In genomic region chr1:2251786-2252185, GRCh38 we compare ENCODE assay signal across 11 cellular contexts. TPM values are rescaled to one million over a fixed set of nuclear protein-coding genes. Genes with fewer than 3 reads are reported as not detected.
DNase-seq lines count a peak whose midpoint lies in the region; ATAC-seq and TF ChIP-seq lines count a peak whose summit lies in the region.
"Had no signal": no experiment of that assay in that cellular context is flagged by ENCODE, and none has a peak within 500 bp of the region (broad histone marks: within the 10 kb centered on the region; RNA-seq: fewer than 3 reads in every experiment).

No MANE protein-coding gene starts in this region.

- no peak overlapping the region for H3K9ac ChIP-seq in mammary epithelial cell (ENCODE audit: insufficient read depth, low read length)

- no peaks in the 10 kb centered on the region for H3K27me3 Mint-ChIP-seq in T-helper 2 cell treated with Interferon-gamma antibody and Interleukin-4, amounts not matched to agents 5 μg/mL and 100 μg/mL, for 36 hours (ENCODE audit: low read depth)
- H3K27me3 Mint-ChIP-seq in Caco-2 (ENCODE audit: insufficient read depth, unreplicated experiment) = no peaks in the 10 kb centered on the region
- H3K27me3 Mint-ChIP-seq: activated B cell treated with CpG ODN at 0.5 μM for 24 hours had no signal

- H4K20me1 ChIP-seq in mammary epithelial cell (ENCODE audit: insufficient read depth, low read length) = no peaks in the 10 kb centered on the region

- in situ Hi-C loops in mammary epithelial cell (cut with MboI; ENCODE audit: low sequenced_read_pairs in 2 of 2) = no loop called here

- ATAC-seq in left lobe of liver = peak; percentile 49
- ATAC-seq in HG03565 (IDR thresholded peaks at IDR 0.05; ENCODE audit: unreplicated experiment) = no peak

- H3K36me3 ChIP-seq in mammary epithelial cell (ENCODE audit: insufficient read depth, low read length) (peaks cover 2% of the 10 kb centered on the region), testis (ENCODE audit: low read depth, missing control alignments) (no peaks in the 10 kb centered on the region), Caco-2 (ENCODE audit: control insufficient read depth, insufficient read depth, low read length) (peaks cover 2% of the 10 kb centered on the region; the same call in 1 of the 2 replicates), spleen (peaks cover 0 to 26% (median 0%) of the 10 kb centered on the region in 6 donors)

- H3K4me1 ChIP-seq in mammary epithelial cell (ENCODE audit: insufficient read depth, low read length) (peaks cover 31% of the 10 kb centered on the region), testis (peaks cover 44% of the 10 kb centered on the region), Caco-2 (peaks cover 22% of the 10 kb centered on the region), spleen (peaks cover 57 to 94% (median 85%) of the 10 kb centered on the region in 6 donors)

- TF ChIP-seq CTCF in mammary epithelial cell (conservative IDR thresholded peaks at IDR 0.05 in 1 of 2, IDR thresholded peaks at IDR 0.05 in 1 of 2; ENCODE audit: extremely low read depth in 1 of 2, insufficient read depth in 1 of 2, low read depth in 1 of 2, low read length in 2 of 2) = no peak
- TF ChIP-seq CTCF in testis (IDR thresholded peaks at IDR 0.05) = no peak
- TF ChIP-seq CTCF in Caco-2 (IDR thresholded peaks at IDR 0.05; ENCODE audit: insufficient read depth in 1 of 2, low read depth in 1 of 2, low read length in 1 of 2, severe bottlenecking in 1 of 2, unreplicated experiment in 1 of 2) = no peak
- TF ChIP-seq CTCF in spleen (IDR thresholded peaks at IDR 0.05 in 8 of 11, conservative IDR thresholded peaks at IDR 0.05 in 3 of 11) = no peak

- intact Hi-C loops in mammary epithelial cell (cut with micrococcal nuclease) = no loop called here
- intact Hi-C loops in testis (cut with DNase I; ENCODE audit: low total_unique reads) = no loop called here
- intact Hi-C loops in Caco-2 (cut with micrococcal nuclease; ENCODE audit: unreplicated experiment) = loop anchor here (10.0 kb wide), 1 partner anchor 63 kb away; no protein-coding TSS in a partner anchor
- intact Hi-C loops in spleen (cut with DNase I; ENCODE audit: low total_unique reads) = no loop called here

- H2AFZ ChIP-seq in mammary epithelial cell (ENCODE audit: low read depth, low read length) = no peak overlapping the region

- peaks cover 35% of the 10 kb centered on the region for H3K36me3 Mint-ChIP-seq in T-helper 2 cell treated with Interferon-gamma antibody and Interleukin-4, amounts not matched to agents 5 μg/mL and 100 μg/mL, for 36 hours (ENCODE audit: low read depth)
- peaks cover 16% of the 10 kb centered on the region for H3K36me3 Mint-ChIP-seq in Caco-2 (ENCODE audit: insufficient read depth, unreplicated experiment)

- H3K4me3 ChIP-seq in mammary epithelial cell (replicated peaks in 1 of 3; ENCODE audit: insufficient read depth in 1 of 3, low read depth in 2 of 3, low read length in 3 of 3) (no peak overlapping the region), testis (no peak overlapping the region), Caco-2 (ENCODE audit: low read depth, low read length) (no peak overlapping the region), spleen (no peak overlapping the region)

- H3K27ac ChIP-seq in mammary epithelial cell (ENCODE audit: insufficient read depth, low read depth, low read length) = no peak overlapping the region
- no peak overlapping the region for H3K27ac ChIP-seq in testis
- H3K27ac ChIP-seq in spleen = peak overlapping the region in 1 of 8 donors; percentile 11

- CTCF ChIA-PET in mammary epithelial cell (lab: Charles Lee; ENCODE audit: low non-redundant PET) = no interaction called here
- CTCF ChIA-PET in Caco-2 (lab: Charles Lee) = no interaction called here

- peaks cover 15% of the 10 kb centered on the region for H3K4me1 Mint-ChIP-seq in T-helper 2 cell treated with Interferon-gamma antibody and Interleukin-4, amounts not matched to agents 5 μg/mL and 100 μg/mL, for 36 hours (ENCODE audit: low read depth)
- no peaks in the 10 kb centered on the region for H3K4me1 Mint-ChIP-seq in Caco-2 (ENCODE audit: low read depth, unreplicated experiment)

- POLR2A ChIA-PET in Caco-2 (lab: Charles Lee) = no interaction called here

- H3K4me2 ChIP-seq in mammary epithelial cell (ENCODE audit: insufficient read depth, low read depth, low read length) = no peak overlapping the region

- H3K27me3 ChIP-seq in mammary epithelial cell (ENCODE audit: insufficient read depth, low read length) (no peaks in the 10 kb centered on the region), testis (no peaks in the 10 kb centered on the region), Caco-2 (replicated peaks; ENCODE audit: control insufficient read depth, insufficient read depth, low read length) (no peaks in the 10 kb centered on the region), spleen (replicated peaks in 1 of 7) (no peaks in the 10 kb centered on the region)

- H3K4me3 Mint-ChIP-seq in T-helper 2 cell treated with Interferon-gamma antibody and Interleukin-4, amounts not matched to agents 5 μg/mL and 100 μg/mL, for 36 hours = no peak overlapping the region
- no peak overlapping the region for H3K4me3 Mint-ChIP-seq in Caco-2 (ENCODE audit: unreplicated experiment)
- H3K4me3 Mint-ChIP-seq: activated B cell treated with CpG ODN at 0.5 μM for 24 hours had no signal

- H3K9me3 Mint-ChIP-seq in T-helper 2 cell treated with Interferon-gamma antibody and Interleukin-4, amounts not matched to agents 5 μg/mL and 100 μg/mL, for 36 hours = peaks cover 8% of the 10 kb centered on the region
- H3K9me3 Mint-ChIP-seq in Caco-2 (ENCODE audit: unreplicated experiment) = no peaks in the 10 kb centered on the region
- H3K9me3 Mint-ChIP-seq: activated B cell treated with CpG ODN at 0.5 μM for 24 hours had no signal

- BruUV-seq in mammary epithelial cell (replicated peaks; lab: Mats Ljungman, UMichigan) (no TSS peak), Caco-2 (replicated peaks; lab: Mats Ljungman, UMichigan) (no TSS peak)

- DNase-seq in T-helper 2 cell treated with Interferon-gamma antibody and Interleukin-4, amounts not matched to agents 5 μg/mL and 100 μg/mL, for 36 hours (ENCODE audit: low spot score) = no peak
- DNase-seq in T-helper 2 cell = no peak
- peak; percentile 21 for DNase-seq in mammary epithelial cell
- DNase-seq in left lobe of liver (ENCODE audit: low spot score) = peak; percentile 90
- peak; percentile 49 for DNase-seq in testis
- DNase-seq in Caco-2 = no peak
- no peak for DNase-seq in spleen
- DNase-seq: activated B cell treated with CpG ODN at 0.5 μM for 24 hours, DND-41, kidney glomerular epithelial cell had no signal

- peak overlapping the region; percentile 15 for H3K27ac Mint-ChIP-seq in T-helper 2 cell treated with Interferon-gamma antibody and Interleukin-4, amounts not matched to agents 5 μg/mL and 100 μg/mL, for 36 hours
- no peak overlapping the region for H3K27ac Mint-ChIP-seq in Caco-2 (ENCODE audit: unreplicated experiment)
- H3K27ac Mint-ChIP-seq: activated B cell treated with CpG ODN at 0.5 μM for 24 hours had no signal

- TF ChIP-seq POLR2A in testis (IDR thresholded peaks at IDR 0.05) = no peak
- no peak for TF ChIP-seq POLR2A in spleen (IDR thresholded peaks at IDR 0.05)

- peaks cover 17% of the 10 kb centered on the region for H3K9me3 ChIP-seq in mammary epithelial cell (replicated peaks; ENCODE audit: insufficient read depth, low read length)
- no peaks in the 10 kb centered on the region for H3K9me3 ChIP-seq in testis
- H3K9me3 ChIP-seq in Caco-2 = no peaks in the 10 kb centered on the region
- H3K9me3 ChIP-seq in spleen = peaks cover 0 to 26% (median 19%) of the 10 kb centered on the region in 8 donors

- dilution Hi-C loops in mammary epithelial cell (cut with HindIII; ENCODE audit: low sequenced_read_pairs) = no loop called here

- 20% methylated on average over 16 of the region's 17 CpGs for WGBS in mammary epithelial cell (ENCODE audit: low coverage, missing lambda C conversion rate)
- WGBS in testis, 2 donors = 31 to 37% methylated on average over 17 of the region's 17 CpGs
- WGBS in spleen, 5 donors = 76 to 89% (median 79%) methylated on average over 17 of the region's 17 CpGs

- peaks cover 100% of the 10 kb centered on the region for H3K79me2 ChIP-seq in mammary epithelial cell (ENCODE audit: insufficient read depth, low read length)

RNA-seq across cellular contexts. Expression of gene SKI, which starts 23.7 kb away (rescaled TPM):
- total RNA-seq in mammary epithelial cell (10 to 100 TPM; 27.2 to 47.8 TPM), left lobe of liver (38.8 TPM), testis (10 to 100 TPM; 85.7 to 87.1 TPM), Caco-2 (2022) (38.2 and 39.8 TPM in 2 replicates), spleen (10 to 100 TPM; 47.4 to 100.0 (median 64.0) TPM)
- polyA plus RNA-seq in mammary epithelial cell (10.5 TPM), testis (ENCODE audit: insufficient read depth, low read depth, low replicate concordance) (40.2 TPM), spleen (10 to 100 TPM in 1 of 3 donors, 1 to 10 TPM in 2; 4.4 to 16.8 (median 6.5) TPM)
- polyA minus RNA-seq in mammary epithelial cell = 34.8 TPM

RNA-seq across cellular contexts. Expression of gene FAAP20, which starts 57.2 kb away (rescaled TPM):
- 10 to 100 TPM; 13.5 to 70.9 TPM for total RNA-seq in mammary epithelial cell
- 11.8 TPM for polyA plus RNA-seq in mammary epithelial cell
- 5.4 TPM for polyA minus RNA-seq in mammary epithelial cell
- 24.8 TPM for total RNA-seq in left lobe of liver
- 10 to 100 TPM; 65.5 to 72.0 TPM for total RNA-seq in testis
- 72.6 TPM for polyA plus RNA-seq in testis (ENCODE audit: insufficient read depth, low read depth, low replicate concordance)
- 62.5 and 72.4 TPM in 2 replicates for total RNA-seq in Caco-2 (2022)
- 10 to 100 TPM; 20.6 to 64.0 (median 46.6) TPM for total RNA-seq in spleen
- polyA plus RNA-seq in spleen = 100 to 1,000 TPM in 1 of 3 donors, 10 to 100 TPM in 2; 66.8 to 113 (median 94.1) TPM

Comparison
In these comparisons a context has a peak if more than half of its experiments do, and no peak if none do; other contexts are left out.
1. DNase-seq: peak in mammary epithelial cell (single experiment), left lobe of liver (single experiment) and testis (single experiment); none in T-helper 2 cell treated with Interferon-gamma antibody and Interleukin-4, amounts not matched to agents 5 μg/mL and 100 μg/mL, for 36 hours (single experiment), T-helper 2 cell (0 of 5), Caco-2 (0 of 2) and spleen (single experiment).